24 cellular contexts compared by ENCODE assay signal in genomic region chr6:131067521-131067920, GRCh38. TPM values are rescaled to one million over a fixed set of nuclear protein-coding genes. Genes with fewer than 3 reads are reported as not detected.
DNase-seq lines count a peak whose midpoint lies in the region; FAIRE-seq and TF ChIP-seq lines count a peak whose summit lies in the region.
"Had no signal": no experiment of that assay in that cellular context is flagged by ENCODE, and none has a peak within 500 bp of the region (broad histone marks: within the 10 kb centered on the region; RNA-seq: fewer than 3 reads in every experiment).

No MANE protein-coding gene starts in this region.

- TF ChIP-seq CTCF in H9 (conservative IDR thresholded peaks at IDR 0.05) = no peak
- TF ChIP-seq CTCF in mesothelial cell of epicardium (IDR thresholded peaks at IDR 0.05; ENCODE audit: unreplicated experiment) = no peak
- TF ChIP-seq CTCF in smooth muscle cell (IDR thresholded peaks at IDR 0.05; ENCODE audit: borderline replicate concordance, insufficient read depth, poor library complexity, severe bottlenecking) = no peak
- no peak for TF ChIP-seq CTCF in GM13977 (IDR thresholded peaks at IDR 0.05; ENCODE audit: extremely low read depth, insufficient read depth, missing control alignments)

- DNase-seq in H9 (no peak), SK-N-MC (ENCODE audit: low read depth, low spot score) (no peak), mesothelial cell of epicardium (ENCODE audit: low spot score in 2 of 2, unreplicated experiment in 2 of 2) (no peak), smooth muscle cell (lab: John Stamatoyannopoulos, UW; ENCODE audit: unreplicated experiment) (no peak), GM13977 (ENCODE audit: low spot score) (no peak), GM12892 (ENCODE audit: insufficient read length) (no peak), amniotic stem cell (lab: John Stamatoyannopoulos, UW) (no peak)
- DNase-seq: 8988T; ACHN; AML-193; BE2C; CD4-positive, alpha-beta T cell; CD8-positive, alpha-beta memory T cell; DMS 273 treated with DMSO at 0.1 percent for 48 hours; DMS79; EL; GDM1; HFFc6 had no signal

- H3K4ac ChIP-seq in H9 (ENCODE audit: low read depth, low read length) = no peak overlapping the region

- H2BK5ac ChIP-seq in H9 (ENCODE audit: insufficient read length, low read length) = no peak overlapping the region

- H2AK5ac ChIP-seq in H9 (ENCODE audit: insufficient read length, low read length) = no peak overlapping the region

- peaks cover 3% of the 10 kb centered on the region for H3K23me2 ChIP-seq in H9 (ENCODE audit: insufficient read length, low read depth, low read length, poor library complexity, severe bottlenecking)

- H3K36me3 ChIP-seq in SK-N-MC (ENCODE audit: insufficient read depth, low read length) (no peaks in the 10 kb centered on the region), smooth muscle cell (ENCODE audit: low read depth) (no peaks in the 10 kb centered on the region)
- H3K36me3 ChIP-seq: BE2C; BLaER1 treated with 17β-estradiol and CSF1 and Interleukin-3, amounts not matched to agents 10 nM and 100 nM; HAP-1 had no signal

- FAIRE-seq in GM12892 (lab: Jason Lieb, UNC) = no peak
- FAIRE-seq: A549, D721Med, GM12878 had no signal

- WGBS in H9 (ENCODE audit: extremely low coverage, insufficient read length, low lambda C conversion rate) = no CpG with 5 or more reads among the region's 6 CpGs
- WGBS in smooth muscle cell (ENCODE audit: low lambda C conversion rate) = 46% methylated on average over 6 of the region's 6 CpGs

- H3K9me3 Mint-ChIP-seq in H9 = no peaks in the 10 kb centered on the region; a peak in 1 of 5 replicates
- peaks cover 9% of the 10 kb centered on the region for H3K9me3 Mint-ChIP-seq in mesothelial cell of epicardium
- H3K9me3 Mint-ChIP-seq: HFFc6 had no signal

- no peak overlapping the region for H3K4me2 ChIP-seq in H9 (ENCODE audit: insufficient read depth, insufficient read length, low read length)
- H3K4me2 ChIP-seq in smooth muscle cell = peak overlapping the region; percentile 4
- H3K4me2 ChIP-seq: A549; BLaER1 treated with 17β-estradiol and CSF1 and Interleukin-3, amounts not matched to agents 10 nM and 100 nM had no signal

- no peak overlapping the region for H3K18ac ChIP-seq in H9 (ENCODE audit: insufficient read length, low read depth, low read length)

- H3K4me1 Mint-ChIP-seq in H9 (peaks cover 7 to 8% of the 10 kb centered on the region in 2 experiments; a peak in 3 of 4 replicates), mesothelial cell of epicardium (peaks cover 11% of the 10 kb centered on the region)

- H3K9ac ChIP-seq in H9 (ENCODE audit: extremely low read depth, insufficient read length, low read length) = no peak overlapping the region
- H3K9ac ChIP-seq in SK-N-MC (ENCODE audit: insufficient read length) = no peak overlapping the region
- H3K9ac ChIP-seq in smooth muscle cell (ENCODE audit: low read depth) = no peak overlapping the region
- H3K9ac ChIP-seq: BLaER1 treated with 17β-estradiol and CSF1 and Interleukin-3, amounts not matched to agents 10 nM and 100 nM had no signal

- H3F3A ChIP-seq in smooth muscle cell (ENCODE audit: low read depth) = peaks cover 8% of the 10 kb centered on the region

- H3K27ac ChIP-seq in H9 (ENCODE audit: insufficient read length, low read depth, low read length) (no peak overlapping the region), SK-N-MC (peak overlapping the region; percentile 32; the same call in 1 of the 2 replicates), smooth muscle cell (ENCODE audit: low read depth) (peak overlapping the region; percentile 60)
- H3K27ac ChIP-seq: A549; BLaER1 treated with 17β-estradiol and CSF1 and Interleukin-3, amounts not matched to agents 10 nM and 100 nM had no signal

- H2BK15ac ChIP-seq in H9 (ENCODE audit: low read depth, low read length) = no peak overlapping the region

- no peak overlapping the region for H2BK120ac ChIP-seq in H9 (ENCODE audit: low read depth, low read length, poor library complexity, severe bottlenecking)

- in situ Hi-C loops in GM13977 (cut with MboI; ENCODE audit: low pct_unique_long_range_greater_than_20kb, low sequenced_read_pairs, unreplicated experiment) = no loop called here

- no peak overlapping the region for H3T11ph ChIP-seq in H9 (ENCODE audit: low read length)

- no peak overlapping the region for H3K14ac ChIP-seq in H9 (ENCODE audit: insufficient read depth, low read length)

- no peak for TF ChIP-seq POLR2A in GM12892 (IDR thresholded peaks at IDR 0.05; ENCODE audit: low read depth, low read length)

- no peak overlapping the region for H2AFZ ChIP-seq in H9 (ENCODE audit: low read length)
- no peak overlapping the region for H2AFZ ChIP-seq in smooth muscle cell (ENCODE audit: low read depth)

- H3K4me3 ChIP-seq in SK-N-MC (no peak overlapping the region), smooth muscle cell (no peak overlapping the region)
- H3K4me3 ChIP-seq: A549; BLaER1 treated with 17β-estradiol and CSF1 and Interleukin-3, amounts not matched to agents 10 nM and 100 nM; GM12878; HAP-1 had no signal

- H3K27ac Mint-ChIP-seq in H9 (no peak overlapping the region), mesothelial cell of epicardium (peak overlapping the region; percentile 4)
- H3K27ac Mint-ChIP-seq: CD4-positive, alpha-beta T cell; CD8-positive, alpha-beta memory T cell; HFFc6 had no signal

- no peaks in the 10 kb centered on the region for H4K20me1 ChIP-seq in H9 (ENCODE audit: control insufficient read depth, insufficient read depth, insufficient read length)
- no peaks in the 10 kb centered on the region for H4K20me1 ChIP-seq in smooth muscle cell (ENCODE audit: low read depth)

- peak overlapping the region; percentile 46 for H3K56ac ChIP-seq in H9 (ENCODE audit: insufficient read length, low read depth, low read length)

- H2BK12ac ChIP-seq in H9 (ENCODE audit: insufficient read length, low read depth, low read length) = no peak overlapping the region

- no peak overlapping the region for H4K5ac ChIP-seq in H9 (ENCODE audit: insufficient read length, low read depth, low read length)

- no peak overlapping the region for H4K8ac ChIP-seq in H9 (replicated peaks; ENCODE audit: insufficient read length, low read depth, low read length)

- H4K91ac ChIP-seq in H9 (ENCODE audit: insufficient read length, low read depth, low read length) = no peak overlapping the region

- H3K9me3 ChIP-seq in H9 (ENCODE audit: control insufficient read depth, low read depth, low read length) (no peaks in the 10 kb centered on the region), SK-N-MC (ENCODE audit: low read depth, low read length) (no peaks in the 10 kb centered on the region), smooth muscle cell (replicated peaks; ENCODE audit: low read depth) (no peaks in the 10 kb centered on the region)
- H3K9me3 ChIP-seq: A549; BE2C; BLaER1 treated with 17β-estradiol and CSF1 and Interleukin-3, amounts not matched to agents 10 nM and 100 nM; HAP-1 had no signal

- no peaks in the 10 kb centered on the region for H3K36me3 Mint-ChIP-seq in H9 (ENCODE audit: insufficient read depth in 1 of 3, low read depth in 3 of 3)
- no peaks in the 10 kb centered on the region for H3K36me3 Mint-ChIP-seq in mesothelial cell of epicardium
- H3K36me3 Mint-ChIP-seq: CD14-positive monocyte had no signal

- H3K27me3 ChIP-seq in H9 (ENCODE audit: insufficient read depth, low read length) = no peaks in the 10 kb centered on the region
- no peaks in the 10 kb centered on the region for H3K27me3 ChIP-seq in smooth muscle cell (ENCODE audit: low read depth)
- H3K27me3 ChIP-seq: BLaER1 treated with 17β-estradiol and CSF1 and Interleukin-3, amounts not matched to agents 10 nM and 100 nM had no signal

- no peaks in the 10 kb centered on the region for H3K79me1 ChIP-seq in H9 (ENCODE audit: insufficient read depth, low read depth, low read length, poor library complexity, severe bottlenecking)

- H3K79me2 ChIP-seq in H9 (ENCODE audit: insufficient read depth, low read length) = no peaks in the 10 kb centered on the region
- H3K79me2 ChIP-seq in smooth muscle cell (ENCODE audit: low read depth) = no peaks in the 10 kb centered on the region

- H3K27me3 Mint-ChIP-seq in H9 (ENCODE audit: low read depth) (peaks cover 18% of the 10 kb centered on the region), mesothelial cell of epicardium (ENCODE audit: low read depth) (no peaks in the 10 kb centered on the region)
- H3K27me3 Mint-ChIP-seq: CD4-positive, alpha-beta T cell had no signal

- no peak overlapping the region for H3K23ac ChIP-seq in H9 (ENCODE audit: insufficient read length, low read depth, low read length)

- H3K4me1 ChIP-seq in H9 (ENCODE audit: insufficient read depth, low read length) = no peaks in the 10 kb centered on the region
- H3K4me1 ChIP-seq in smooth muscle cell (ENCODE audit: low read depth) = peaks cover 8% of the 10 kb centered on the region
- H3K4me1 ChIP-seq: BE2C had no signal

- no peak overlapping the region for H3K4me3 Mint-ChIP-seq in H9
- no peak overlapping the region for H3K4me3 Mint-ChIP-seq in mesothelial cell of epicardium
- H3K4me3 Mint-ChIP-seq: CD14-positive monocyte; CD4-positive, alpha-beta T cell; CD8-positive, alpha-beta memory T cell; HFFc6 had no signal

- H2BK20ac ChIP-seq in H9 (ENCODE audit: low read depth, low read length, poor library complexity, severe bottlenecking) = no peak overlapping the region

RNA-seq across cellular contexts. Expression of gene EPB41L2, which starts 4.5 kb away (rescaled TPM):
- total RNA-seq in H9 (2021) (78.7 and 90.2 TPM in 2 replicates), mesothelial cell of epicardium (62.8 to 67.6 TPM (median 66.3 TPM) in 3 replicates), smooth muscle cell (44.6 and 52.9 TPM in 2 replicates)
- 40.2 and 44.2 TPM in 2 replicates for polyA plus RNA-seq in smooth muscle cell
- 22.3 TPM for polyA plus RNA-seq in GM12892 (2012; ENCODE audit: missing spikeins)
